ENCODE assay signal across 11 cellular contexts in genomic region chr15:101179341-101180153, GRCh38.
DNase-seq lines count a peak whose midpoint lies in the region; ATAC-seq and TF ChIP-seq lines count a peak whose summit lies in the region.
"Had no signal": no experiment of that assay in that cellular context is flagged by ENCODE, and none has a peak within 500 bp of the region (broad histone marks: within the 10 kb centered on the region; RNA-seq: fewer than 3 reads in every experiment).

No MANE protein-coding gene starts in this region.

- CTCF ChIA-PET in CD4-positive, alpha-beta T cell (lab: Charles Lee): no interaction called here
- CTCF ChIA-PET in CD4-positive, alpha-beta memory T cell (lab: Charles Lee; ENCODE audit: partially characterized antibody): no interaction called here

- intact Hi-C loops in CD4-positive, alpha-beta T cell (cut with DNase I, micrococcal nuclease): no loop called here
- intact Hi-C loops in posterior vena cava (cut with DNase I): loop anchor here in 1 of 2 donors (10.0 kb wide), 1 partner anchor 65 kb away; no protein-coding TSS in a partner anchor
- intact Hi-C loops in CD4-positive, alpha-beta memory T cell (cut with micrococcal nuclease): no loop called here

- no peak overlapping the region for H3K4me3 Mint-ChIP-seq in CD4-positive, alpha-beta T cell
- no peak overlapping the region for H3K4me3 Mint-ChIP-seq in CD4-positive, alpha-beta memory T cell

- H3K27me3 Mint-ChIP-seq in CD4-positive, alpha-beta T cell: no peaks in the 10 kb centered on the region
- no peaks in the 10 kb centered on the region for H3K27me3 Mint-ChIP-seq in CD4-positive, alpha-beta memory T cell

- peaks cover 25% of the 10 kb centered on the region for H3K36me3 Mint-ChIP-seq in CD4-positive, alpha-beta T cell (ENCODE audit: low read depth)
- H3K36me3 Mint-ChIP-seq in CD4-positive, alpha-beta memory T cell: peaks cover 24 to 28% of the 10 kb centered on the region in 2 donors

- H3K27ac ChIP-seq in CD4-positive, alpha-beta T cell (ENCODE audit: low read depth, low read length): no peak overlapping the region
- H3K27ac ChIP-seq in RWPE2 (ENCODE audit: poor library complexity, severe bottlenecking) (peak overlapping the region; percentile 9), epithelial cell of prostate (peak overlapping the region; percentile 3)
- H3K27ac ChIP-seq in CD4-positive, alpha-beta memory T cell (ENCODE audit: low read depth, low read length): no peak overlapping the region
- H3K27ac ChIP-seq: WERI-Rb-1 had no signal

- H3K36me3 ChIP-seq in RWPE2 (ENCODE audit: low read depth): peaks cover 69% of the 10 kb centered on the region
- no peaks in the 10 kb centered on the region for H3K36me3 ChIP-seq in CD4-positive, alpha-beta memory T cell (ENCODE audit: insufficient read depth, low read length)

- H3K9me3 Mint-ChIP-seq in CD4-positive, alpha-beta T cell: no peaks in the 10 kb centered on the region
- no peaks in the 10 kb centered on the region for H3K9me3 Mint-ChIP-seq in CD4-positive, alpha-beta memory T cell

- H3K4me1 Mint-ChIP-seq in CD4-positive, alpha-beta T cell (ENCODE audit: low read depth): peaks cover 35% of the 10 kb centered on the region
- H3K4me1 Mint-ChIP-seq in CD4-positive, alpha-beta memory T cell: peaks cover 11 to 22% (median 16%) of the 10 kb centered on the region in 4 donors

- H3K27ac Mint-ChIP-seq in CD4-positive, alpha-beta T cell: peak overlapping the region; percentile 60
- H3K27ac Mint-ChIP-seq in CD4-positive, alpha-beta memory T cell: peak overlapping the region in 3 of 7 donors; percentile 15 to 44 (median 19)

- DNase-seq in CD4-positive, alpha-beta T cell: no peak
- DNase-seq in RWPE2 (ENCODE audit: low spot score) (no peak), epithelial cell of prostate (ENCODE audit: low read depth, low spot score) (no peak), posterior vena cava (ENCODE audit: low spot score) (peak; percentile 49)
- no peak for DNase-seq in CD4-positive, alpha-beta memory T cell
- DNase-seq in NK-92 treated with Interleukin-12 subunit alpha and Interleukin-12 subunit beta, amount 100 ng/mL, for 24 hours (lab: John Stamatoyannopoulos, UW): no peak
- DNase-seq: NCI-H1417 treated with DMSO at 0.1 percent for 48 hours, small intestine, WERI-Rb-1 had no signal

- no peak for ATAC-seq in CD4-positive, alpha-beta T cell (ENCODE audit: poor library complexity)
- ATAC-seq in RWPE2 (ENCODE audit: low read depth) (peak; percentile 11; the same call in 1 of the 3 replicates), HG02610 (IDR thresholded peaks at IDR 0.05; ENCODE audit: unreplicated experiment) (no peak)
- ATAC-seq: esophagus mucosa had no signal

- no peaks in the 10 kb centered on the region for H3K9me3 ChIP-seq in CD4-positive, alpha-beta T cell (ENCODE audit: control insufficient read depth, low read length)
- H3K9me3 ChIP-seq in RWPE2 (ENCODE audit: severe bottlenecking): no peaks in the 10 kb centered on the region
- H3K9me3 ChIP-seq in CD4-positive, alpha-beta memory T cell (ENCODE audit: control insufficient read depth in 1 of 2, low read length in 2 of 2): no peaks in the 10 kb centered on the region

- peaks cover 12% of the 10 kb centered on the region for H3K4me1 ChIP-seq in RWPE2 (ENCODE audit: insufficient read depth, poor library complexity, severe bottlenecking)
- no peaks in the 10 kb centered on the region for H3K4me1 ChIP-seq in CD4-positive, alpha-beta memory T cell (ENCODE audit: insufficient read depth, low read length)

- no peak overlapping the region for H3K4me3 ChIP-seq in RWPE2 (ENCODE audit: severe bottlenecking)
- H3K4me3 ChIP-seq in CD4-positive, alpha-beta memory T cell (ENCODE audit: low read length in 2 of 2): no peak overlapping the region

- POLR2A ChIA-PET in CD4-positive, alpha-beta T cell (lab: Charles Lee): interaction anchor here (1.4 kb wide), 1 partner anchor 12 kb away, joined by 3 read pairs; no protein-coding TSS in a partner anchor
- POLR2A ChIA-PET in CD4-positive, alpha-beta memory T cell (lab: Charles Lee; ENCODE audit: partially characterized antibody): no interaction called here

- H3K27me3 ChIP-seq in CD4-positive, alpha-beta T cell (ENCODE audit: control insufficient read depth, insufficient read depth, low read length): no peaks in the 10 kb centered on the region
- H3K27me3 ChIP-seq in RWPE2 (ENCODE audit: insufficient read depth, poor library complexity, severe bottlenecking): no peaks in the 10 kb centered on the region
- H3K27me3 ChIP-seq in CD4-positive, alpha-beta memory T cell (ENCODE audit: insufficient read depth, low read length): no peaks in the 10 kb centered on the region

- no peak for TF ChIP-seq CTCF in CD4-positive, alpha-beta T cell (IDR thresholded peaks at IDR 0.05)
- TF ChIP-seq CTCF in RWPE2 (IDR thresholded peaks at IDR 0.05; ENCODE audit: poor library complexity, severe bottlenecking): no peak

Comparison
In these comparisons a context has a peak if more than half of its experiments do, and no peak if none do; other contexts are left out.
1. H3K27ac ChIP-seq: peak in RWPE2 (single experiment) and epithelial cell of prostate (single experiment); none in CD4-positive, alpha-beta T cell (single experiment) and CD4-positive, alpha-beta memory T cell (single experiment).